ENCODE assay signal across 10 cellular contexts in the genomic region with DNA sequence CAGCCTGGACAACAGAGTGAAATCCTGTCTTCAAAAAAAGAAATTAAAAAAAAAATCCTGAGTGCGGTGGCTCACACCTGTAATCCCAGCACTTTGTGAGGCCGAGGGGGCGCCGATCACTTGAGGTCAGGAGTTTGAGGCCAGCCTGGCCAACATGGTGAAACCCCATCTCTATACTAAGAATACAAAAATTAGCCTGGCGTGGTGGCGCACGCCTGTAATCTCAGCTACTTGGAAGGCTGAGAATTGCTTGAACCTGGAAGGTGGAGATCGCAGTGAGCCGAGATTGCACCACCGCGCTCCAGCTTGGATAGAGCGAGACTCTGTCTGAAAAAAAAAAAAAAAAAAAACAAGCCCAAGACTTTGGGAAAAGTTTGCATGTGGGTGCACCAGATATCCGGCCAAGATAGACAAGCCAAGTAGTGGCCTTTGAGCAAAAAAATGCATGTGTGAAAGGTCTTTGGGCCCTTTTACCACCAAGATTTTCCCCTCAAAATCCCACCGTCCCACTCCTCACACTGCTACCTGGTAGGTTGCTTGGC. TPM values are rescaled to one million over a fixed set of nuclear protein-coding genes. Genes with fewer than 3 reads are reported as not detected.
"Had no signal": no experiment of that assay in that cellular context is flagged by ENCODE, and none has a peak within 500 bp of the region (broad histone marks: within the 10 kb centered on the region; RNA-seq: fewer than 3 reads in every experiment).

No MANE protein-coding gene starts in this region.

- H3K9me3 ChIP-seq: colonic mucosa, gastroesophageal sphincter, left lung, transverse colon had no signal

- H3K9me3 Mint-ChIP-seq: activated T-cell treated with anti-CD3 and anti-CD28 coated beads, Interleukin-2, amount 50 U/mL, for 4 hours; memory B cell had no signal

- DNase-seq: activated CD4-positive, alpha-beta T cell treated with anti-CD3 and anti-CD28 coated beads, Interleukin-2, amount 50 U/mL, for 1 hour; activated gamma-delta T cell; activated T-cell treated with anti-CD3 and anti-CD28 coated beads, Interleukin-2, amount 50 U/mL, for 4 hours; colonic mucosa; left lung; transverse colon had no signal

- ATAC-seq: activated T-cell treated with anti-CD3 and anti-CD28 coated beads, Interleukin-2, amount 50 U/mL, for 4 hours; gastroesophageal sphincter; left lung had no signal

- H3K4me3 ChIP-seq: colonic mucosa, gastroesophageal sphincter, left lung, skin epidermis, transverse colon had no signal

- H3K4me3 Mint-ChIP-seq: activated T-cell treated with anti-CD3 and anti-CD28 coated beads, Interleukin-2, amount 50 U/mL, for 4 hours; memory B cell had no signal

- H3K27me3 Mint-ChIP-seq: memory B cell had no signal

- H3K27ac Mint-ChIP-seq: memory B cell had no signal

- H3K27ac ChIP-seq: colonic mucosa, transverse colon had no signal

- H3K27me3 ChIP-seq: colonic mucosa, gastroesophageal sphincter, left lung, transverse colon had no signal

RNA-seq across cellular contexts. Expression of gene PTGER1, which starts 37.3 kb away (rescaled TPM):
- total RNA-seq: cardiac septum had no signal
